27 cellular contexts compared by ENCODE assay signal in the genomic region with DNA sequence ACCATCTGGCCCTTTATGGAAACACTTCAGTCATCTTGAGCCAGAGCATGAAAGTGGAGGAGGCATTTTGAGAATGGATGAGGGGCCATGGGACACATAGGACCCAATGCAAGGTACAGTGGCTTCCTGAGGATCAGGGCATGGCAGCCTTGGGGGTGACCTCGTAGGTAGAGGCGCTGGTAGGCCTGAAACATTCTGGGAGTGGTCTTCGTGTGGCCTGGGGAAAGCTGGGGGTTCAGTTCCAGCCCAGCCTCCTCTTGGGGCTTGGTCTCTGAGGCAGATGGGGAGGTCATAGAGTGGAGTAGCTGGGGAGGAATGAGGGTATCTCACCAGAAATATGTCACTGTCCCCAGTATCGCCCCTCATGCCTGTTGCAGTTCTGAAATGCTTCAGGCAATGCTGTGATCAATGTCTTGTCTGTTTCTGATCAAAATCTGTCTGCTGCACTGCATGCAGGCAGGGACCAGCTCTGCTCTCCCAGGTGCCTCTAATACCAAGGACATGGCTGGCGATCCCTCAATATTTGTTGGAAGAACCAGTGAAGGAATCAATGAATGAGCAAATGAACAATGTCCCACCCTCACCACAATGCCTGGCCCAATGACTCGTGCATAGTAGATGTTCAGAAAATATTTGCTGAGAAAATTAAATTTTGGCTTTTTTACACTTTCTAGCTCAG.
DNase-seq lines count a peak whose midpoint lies in the region; ATAC-seq and TF ChIP-seq lines count a peak whose summit lies in the region.
"Had no signal": no experiment of that assay in that cellular context is flagged by ENCODE, and none has a peak within 500 bp of the region (broad histone marks: within the 10 kb centered on the region; RNA-seq: fewer than 3 reads in every experiment).

No MANE protein-coding gene starts in this region.

- CTCF ChIA-PET in SK-N-SH (lab: Yijun Ruan, JAX), result interaction anchor here (1.1 to 19.4 kb wide), 3 partner anchors 7 to 382 kb away, joined by 3 to 520 read pairs (median 38); no protein-coding TSS in a partner anchor
- CTCF ChIA-PET in RWPE1 (lab: Yijun Ruan, JAX), result interaction anchor here (0.7 to 0.8 kb wide), 2 partner anchors 8 to 91 kb away, joined by 4 to 5 read pairs; a partner anchor contains a TSS

- H3K4me3 ChIP-seq in SK-N-SH (ENCODE audit: low read depth in 2 of 2, low read length in 1 of 2), result no peak overlapping the region
- no peak overlapping the region for H3K4me3 ChIP-seq in spleen
- H3K4me3 ChIP-seq: body of pancreas, heart right ventricle, mucosa of descending colon, skin epidermis, thyroid gland had no signal

- no peak for ATAC-seq in SK-N-SH treated with all-trans-retinoic acid at 6 μM for 48 hours
- ATAC-seq in activated CD4-positive, CD25-positive, alpha-beta regulatory T cell treated with anti-CD3 and anti-CD28 coated beads, Interleukin-2, amount 50 U/mL, for 24 hours, result no peak
- ATAC-seq: body of pancreas, heart right ventricle, left ventricle myocardium superior, mucosa of descending colon had no signal

- H4K20me1 ChIP-seq in SK-N-SH (ENCODE audit: insufficient read depth), result no peaks in the 10 kb centered on the region

- DNase-seq in SK-N-SH (peak; percentile 18), RWPE1 (ENCODE audit: low spot score) (no peak), hepatic stellate cell (ENCODE audit: low spot score) (peak; percentile 4), spleen (peak; percentile 53), NOMO-1 (lab: John Stamatoyannopoulos, UW; ENCODE audit: unreplicated experiment in 2 of 2) (no peak), dedifferentiated amniotic fluid mesenchymal stem cell (ENCODE audit: extremely low spot score) (no peak)
- DNase-seq: activated CD4-positive, alpha-beta T cell treated with anti-CD3 and anti-CD28 coated beads for 48 hours; cortex of kidney; GF-D8; heart right ventricle; left ventricle myocardium superior; NCI-H1092; NCI-H2029; NCI-H226; NCI-H82; OCI-M1; SHP77 treated with DMSO at 0.1 percent for 48 hours; stimulated activated naive CD4-positive, alpha-beta T cell; T-helper 1 cell; thyroid gland had no signal

- H3K4me2 ChIP-seq in SK-N-SH, result no peak overlapping the region

- no peaks in the 10 kb centered on the region for H3K27me3 ChIP-seq in SK-N-SH (ENCODE audit: insufficient read depth)
- no peaks in the 10 kb centered on the region for H3K27me3 ChIP-seq in spleen (replicated peaks in 1 of 7)
- H3K27me3 ChIP-seq: body of pancreas, heart right ventricle, thyroid gland had no signal

- WGBS in SK-N-SH (ENCODE audit: low lambda C conversion rate), result 37% methylated on average over 6 of the region's 6 CpGs
- WGBS in spleen, 5 donors, result 71 to 96% (median 79%) methylated on average over 6 of the region's 6 CpGs

- H3K4me1 ChIP-seq in SK-N-SH (ENCODE audit: control insufficient read depth in 1 of 2, insufficient read depth in 2 of 2, low read depth in 1 of 2, low read length in 1 of 2), result no peaks in the 10 kb centered on the region
- peaks cover 0 to 46% (median 9%) of the 10 kb centered on the region in 6 donors for H3K4me1 ChIP-seq in spleen
- H3K4me1 ChIP-seq: body of pancreas, thyroid gland had no signal

- no peaks in the 10 kb centered on the region for H3K9me2 ChIP-seq in SK-N-SH

- no peak for TF ChIP-seq CTCF in SK-N-SH (IDR thresholded peaks at IDR 0.05)
- no peak for TF ChIP-seq CTCF in RWPE1 (conservative IDR thresholded peaks at IDR 0.05; ENCODE audit: low read depth)
- TF ChIP-seq CTCF in spleen (IDR thresholded peaks at IDR 0.05 in 8 of 11, conservative IDR thresholded peaks at IDR 0.05 in 3 of 11), result no peak

- POLR2A ChIA-PET in SK-N-SH (lab: Yijun Ruan, JAX), result no interaction called here
- POLR2A ChIA-PET in RWPE1 (lab: Yijun Ruan, JAX; ENCODE audit: low non-redundant PET), result no interaction called here

- H3K9me3 ChIP-seq in SK-N-SH (no peaks in the 10 kb centered on the region), spleen (no peaks in the 10 kb centered on the region)
- H3K9me3 ChIP-seq: body of pancreas, heart right ventricle, mucosa of descending colon, thyroid gland had no signal

- intact Hi-C loops in spleen (cut with DNase I; ENCODE audit: low total_unique reads), result no loop called here

- no peak overlapping the region for H3K27ac ChIP-seq in SK-N-SH (ENCODE audit: low read depth in 2 of 2, low read length in 1 of 2)
- peak overlapping the region; percentile 11; the same call in 1 of the 2 replicates for H3K27ac ChIP-seq in RWPE1
- no peak overlapping the region for H3K27ac ChIP-seq in spleen
- H3K27ac ChIP-seq: 22Rv1, body of pancreas, heart right ventricle, HL-60, skin epidermis, thyroid gland had no signal

- no peak overlapping the region for H3K9ac ChIP-seq in SK-N-SH

- TF ChIP-seq EP300 in SK-N-SH (IDR thresholded peaks at IDR 0.05; ENCODE audit: borderline replicate concordance in 1 of 2, low read depth in 1 of 2, low read length in 1 of 2), result no peak

- H3K36me3 ChIP-seq in SK-N-SH (replicated peaks in 1 of 2; ENCODE audit: control insufficient read depth in 1 of 2, insufficient read depth in 2 of 2, low read length in 1 of 2), result no peaks in the 10 kb centered on the region
- H3K36me3 ChIP-seq in spleen, result peaks cover 0 to 59% (median 10%) of the 10 kb centered on the region in 6 donors

- H2AFZ ChIP-seq in SK-N-SH (ENCODE audit: low read depth), result no peak overlapping the region

- H3K79me2 ChIP-seq in SK-N-SH (ENCODE audit: insufficient read depth), result no peaks in the 10 kb centered on the region

- no peak for TF ChIP-seq POLR2A in spleen (IDR thresholded peaks at IDR 0.05)

- H3F3A ChIP-seq in SK-N-SH (replicated peaks; ENCODE audit: insufficient read depth), result no peaks in the 10 kb centered on the region

- TF ChIP-seq RAD21 in SK-N-SH (IDR thresholded peaks at IDR 0.05; ENCODE audit: low read length), result no peak

TF ChIP-seq in SK-N-SH, 30 proteins besides CTCF, POLR2A, EP300 and RAD21:
- no peak for TF ChIP-seq RXRA (IDR thresholded peaks at IDR 0.05; ENCODE audit: borderline replicate concordance, low read depth)
- TF ChIP-seq RCOR1 (IDR thresholded peaks at IDR 0.05; ENCODE audit: low read length), result no peak
- TF ChIP-seq MEF2A (IDR thresholded peaks at IDR 0.05; ENCODE audit: borderline replicate concordance, low read depth), result no peak
- no peak for TF ChIP-seq POLR2AphosphoS5 (IDR thresholded peaks at IDR 0.05; ENCODE audit: low read depth, low read length)
- TF ChIP-seq YY1 (IDR thresholded peaks at IDR 0.05; ENCODE audit: low read depth), result no peak
- no peak for TF ChIP-seq TAF1 (IDR thresholded peaks at IDR 0.05; ENCODE audit: borderline replicate concordance, low read depth, low read length)
- TF ChIP-seq FOXM1 (IDR thresholded peaks at IDR 0.05; ENCODE audit: low read depth), result no peak
- TF ChIP-seq, protein P1, sequence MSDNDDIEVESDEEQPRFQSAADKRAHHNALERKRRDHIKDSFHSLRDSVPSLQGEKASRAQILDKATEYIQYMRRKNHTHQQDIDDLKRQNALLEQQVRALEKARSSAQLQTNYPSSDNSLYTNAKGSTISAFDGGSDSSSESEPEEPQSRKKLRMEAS (IDR thresholded peaks at IDR 0.05; ENCODE audit: low read depth), result no peak

TF ChIP-seq in SK-N-SH treated with all-trans-retinoic acid at 6 μM for 48 hours, 23 proteins besides CTCF, POLR2A, EP300 and RAD21:
- TF ChIP-seq ZNF565 (CRISPR knock-in tag; conservative IDR thresholded peaks at IDR 0.05; ENCODE audit: low read depth) (no peak), ESRRG (CRISPR knock-in tag; IDR thresholded peaks at IDR 0.05) (no peak)
- TF ChIP-seq, protein P2, sequence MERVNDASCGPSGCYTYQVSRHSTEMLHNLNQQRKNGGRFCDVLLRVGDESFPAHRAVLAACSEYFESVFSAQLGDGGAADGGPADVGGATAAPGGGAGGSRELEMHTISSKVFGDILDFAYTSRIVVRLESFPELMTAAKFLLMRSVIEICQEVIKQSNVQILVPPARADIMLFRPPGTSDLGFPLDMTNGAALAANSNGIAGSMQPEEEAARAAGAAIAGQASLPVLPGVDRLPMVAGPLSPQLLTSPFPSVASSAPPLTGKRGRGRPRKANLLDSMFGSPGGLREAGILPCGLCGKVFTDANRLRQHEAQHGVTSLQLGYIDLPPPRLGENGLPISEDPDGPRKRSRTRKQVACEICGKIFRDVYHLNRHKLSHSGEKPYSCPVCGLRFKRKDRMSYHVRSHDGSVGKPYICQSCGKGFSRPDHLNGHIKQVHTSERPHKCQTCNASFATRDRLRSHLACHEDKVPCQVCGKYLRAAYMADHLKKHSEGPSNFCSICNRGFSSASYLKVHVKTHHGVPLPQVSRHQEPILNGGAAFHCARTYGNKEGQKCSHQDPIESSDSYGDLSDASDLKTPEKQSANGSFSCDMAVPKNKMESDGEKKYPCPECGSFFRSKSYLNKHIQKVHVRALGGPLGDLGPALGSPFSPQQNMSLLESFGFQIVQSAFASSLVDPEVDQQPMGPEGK (CRISPR knock-in tag; IDR thresholded peaks at IDR 0.05; ENCODE audit: borderline replicate concordance), result no peak

Comparison
In these comparisons a context has a peak if more than half of its experiments do, and no peak if none do; other contexts are left out.
1. DNase-seq: peak in SK-N-SH (single experiment), hepatic stellate cell (single experiment) and spleen (single experiment); none in RWPE1 (single experiment), NOMO-1 (0 of 2) and dedifferentiated amniotic fluid mesenchymal stem cell (single experiment).